16 cellular contexts compared by ENCODE assay signal in genomic region chr16:77531741-77532140, GRCh38.
A peak's percentile ranks its signal among the peaks of the same experiment; 100 is the strongest.
DNase-seq lines count a peak whose midpoint lies in the region; ATAC-seq and TF ChIP-seq lines count a peak whose summit lies in the region.
"Had no signal": no experiment of that assay in that cellular context is flagged by ENCODE, and none has a peak within 500 bp of the region (broad histone marks: within the 10 kb centered on the region; RNA-seq: fewer than 3 reads in every experiment).

No MANE protein-coding gene starts in this region.

- H3K36me3 ChIP-seq in breast epithelium = no peaks in the 10 kb centered on the region
- no peaks in the 10 kb centered on the region; the same call in 1 of the 2 replicates for H3K36me3 ChIP-seq in Panc1 (ENCODE audit: control insufficient read depth, insufficient read depth, low read length)
- H3K36me3 ChIP-seq in esophagus muscularis mucosa = no peaks in the 10 kb centered on the region
- H3K36me3 ChIP-seq: cardiac muscle cell, upper lobe of right lung had no signal

- no peaks in the 10 kb centered on the region for H3K36me3 Mint-ChIP-seq in MCF 10A (ENCODE audit: insufficient read depth, unreplicated experiment)
- no peaks in the 10 kb centered on the region for H3K36me3 Mint-ChIP-seq in activated naive CD8-positive, alpha-beta T cell treated with anti-CD3 and anti-CD28 coated beads for 36 hours

- no peak for ATAC-seq in Panc1
- ATAC-seq in left ventricle myocardium superior = no peak
- ATAC-seq: activated T-helper 17 cell treated with anti-CD3 and anti-CD28 coated beads, Interleukin-2, amount 50 U/mL, for 72 hours; esophagus mucosa; upper lobe of right lung had no signal

- H3K9me3 ChIP-seq in breast epithelium = no peaks in the 10 kb centered on the region
- H3K9me3 ChIP-seq in Panc1 (ENCODE audit: control insufficient read depth, insufficient read depth, low read depth, low read length) = no peaks in the 10 kb centered on the region
- H3K9me3 ChIP-seq in esophagus muscularis mucosa = no peaks in the 10 kb centered on the region
- H3K9me3 ChIP-seq: upper lobe of right lung had no signal

- in situ Hi-C loops in Panc1 (cut with HindIII; ENCODE audit: low pct_unique_long_range_greater_than_20kb, low sequenced_read_pairs) = no loop called here

- BruUV-seq in MCF 10A (replicated peaks; lab: Mats Ljungman, UMichigan) (no TSS peak), Panc1 (replicated peaks; lab: Mats Ljungman, UMichigan) (no TSS peak)

- 38% methylated on average over 1 of the region's 1 CpG for WGBS in esophagus muscularis mucosa

- DNase-seq in MCF 10A (ENCODE audit: unreplicated experiment) (peak; percentile 62), breast epithelium (ENCODE audit: low spot score in 2 of 2) (no peak), Panc1 (ENCODE audit: low read depth, low spot score) (peak; percentile 36), esophagus muscularis mucosa (ENCODE audit: extremely low spot score) (peak; percentile 19), NCI-H1105 treated with DMSO at 0.1 percent for 48 hours (lab: John Stamatoyannopoulos, UW) (no peak), left ventricle myocardium superior (no peak), Kasumi-1 (lab: John Stamatoyannopoulos, UW) (no peak)
- no peak for DNase-seq in activated naive CD8-positive, alpha-beta T cell treated with anti-CD3 and anti-CD28 coated beads for 36 hours
- DNase-seq: activated CD4-positive, alpha-beta T cell treated with anti-CD3 and anti-CD28 coated beads for 48 hours; kidney; upper lobe of right lung had no signal

- no peak for TF ChIP-seq EP300 in esophagus muscularis mucosa (IDR thresholded peaks at IDR 0.05)

- H3K4me1 ChIP-seq in breast epithelium (no peaks in the 10 kb centered on the region), Panc1 (ENCODE audit: control insufficient read depth, insufficient read depth, low read length) (no peaks in the 10 kb centered on the region), esophagus muscularis mucosa (no peaks in the 10 kb centered on the region)
- H3K4me1 ChIP-seq: upper lobe of right lung had no signal

- H3K4me3 ChIP-seq in breast epithelium (no peak overlapping the region), Panc1 (ENCODE audit: low read depth in 2 of 2, low read length in 2 of 2) (no peak overlapping the region), esophagus muscularis mucosa (no peak overlapping the region)
- H3K4me3 ChIP-seq: cardiac muscle cell, upper lobe of right lung had no signal

- peaks cover 56% of the 10 kb centered on the region for H3K27me3 Mint-ChIP-seq in MCF 10A (ENCODE audit: insufficient read depth, unreplicated experiment)
- H3K27me3 Mint-ChIP-seq in activated naive CD8-positive, alpha-beta T cell treated with anti-CD3 and anti-CD28 coated beads for 36 hours = peaks cover 5% of the 10 kb centered on the region

- H3K27ac ChIP-seq in breast epithelium (no peak overlapping the region), Panc1 (ENCODE audit: low read length) (no peak overlapping the region), esophagus muscularis mucosa (replicated peaks in 1 of 4) (no peak overlapping the region)
- H3K27ac ChIP-seq: cardiac muscle cell, HL-60, upper lobe of right lung had no signal

- CTCF ChIA-PET in MCF 10A (lab: Yijun Ruan, JAX) (no interaction called here), Panc1 (lab: Charles Lee) (no interaction called here)

- POLR2A ChIA-PET in MCF 10A (lab: Yijun Ruan, JAX) = no interaction called here
- POLR2A ChIA-PET in Panc1 (lab: Charles Lee) = no interaction called here

- H3K27me3 ChIP-seq in breast epithelium (no peaks in the 10 kb centered on the region), Panc1 (ENCODE audit: control insufficient read depth, insufficient read depth, low read length) (no peaks in the 10 kb centered on the region), esophagus muscularis mucosa (peaks cover 0 to 2% (median 0%) of the 10 kb centered on the region in 4 donors)
- H3K27me3 ChIP-seq: upper lobe of right lung had no signal

- H3K27ac Mint-ChIP-seq in MCF 10A (ENCODE audit: low read depth, unreplicated experiment) = no peak overlapping the region
- no peak overlapping the region for H3K27ac Mint-ChIP-seq in activated naive CD8-positive, alpha-beta T cell treated with anti-CD3 and anti-CD28 coated beads for 36 hours
- H3K27ac Mint-ChIP-seq: activated T-helper 17 cell treated with anti-CD3 and anti-CD28 coated beads, Interleukin-2, amount 50 U/mL, for 72 hours; T-helper 1 cell treated with Interleukin-12 subunit alpha and Interleukin-12 subunit beta and Interleukin-4 antibody, amounts not matched to agents 30 μg/mL and 1 μg/mL, for 36 hours had no signal

- no peaks in the 10 kb centered on the region for H3K9me3 Mint-ChIP-seq in MCF 10A (ENCODE audit: unreplicated experiment)
- H3K9me3 Mint-ChIP-seq in activated naive CD8-positive, alpha-beta T cell treated with anti-CD3 and anti-CD28 coated beads for 36 hours = peaks cover 1% of the 10 kb centered on the region
- H3K9me3 Mint-ChIP-seq: activated T-helper 17 cell treated with anti-CD3 and anti-CD28 coated beads, Interleukin-2, amount 50 U/mL, for 72 hours; T-helper 1 cell treated with Interleukin-12 subunit alpha and Interleukin-12 subunit beta and Interleukin-4 antibody, amounts not matched to agents 30 μg/mL and 1 μg/mL, for 36 hours had no signal

- TF ChIP-seq POLR2A in breast epithelium (IDR thresholded peaks at IDR 0.05) (no peak), esophagus muscularis mucosa (IDR thresholded peaks at IDR 0.05; ENCODE audit: low read depth) (no peak)

- no peak overlapping the region for H3K4me3 Mint-ChIP-seq in MCF 10A (ENCODE audit: unreplicated experiment)
- H3K4me3 Mint-ChIP-seq in activated naive CD8-positive, alpha-beta T cell treated with anti-CD3 and anti-CD28 coated beads for 36 hours = no peak overlapping the region
- H3K4me3 Mint-ChIP-seq: activated T-helper 17 cell treated with anti-CD3 and anti-CD28 coated beads, Interleukin-2, amount 50 U/mL, for 72 hours; T-helper 1 cell treated with Interleukin-12 subunit alpha and Interleukin-12 subunit beta and Interleukin-4 antibody, amounts not matched to agents 30 μg/mL and 1 μg/mL, for 36 hours had no signal

- H3K4me1 Mint-ChIP-seq in MCF 10A (ENCODE audit: insufficient read depth, unreplicated experiment) = no peaks in the 10 kb centered on the region
- H3K4me1 Mint-ChIP-seq in activated naive CD8-positive, alpha-beta T cell treated with anti-CD3 and anti-CD28 coated beads for 36 hours = no peaks in the 10 kb centered on the region
- H3K4me1 Mint-ChIP-seq: activated T-helper 17 cell treated with anti-CD3 and anti-CD28 coated beads, Interleukin-2, amount 50 U/mL, for 72 hours had no signal

- intact Hi-C loops in MCF 10A (cut with micrococcal nuclease) (no loop called here), breast epithelium (cut with DNase I; ENCODE audit: low total_unique reads) (no loop called here), Panc1 (cut with micrococcal nuclease; ENCODE audit: unreplicated experiment) (no loop called here), esophagus muscularis mucosa (cut with DNase I) (no loop called here), left ventricle myocardium superior (cut with micrococcal nuclease) (no loop called here)

- TF ChIP-seq CTCF in MCF 10A (IDR thresholded peaks at IDR 0.05; ENCODE audit: unreplicated experiment) (no peak), breast epithelium (IDR thresholded peaks at IDR 0.05) (no peak), Panc1 (IDR thresholded peaks at IDR 0.05) (no peak), esophagus muscularis mucosa (IDR thresholded peaks at IDR 0.05) (no peak)

Comparison
In these comparisons a context has a peak if more than half of its experiments do, and no peak if none do; other contexts are left out.
1. DNase-seq: peak in MCF 10A (single experiment), Panc1 (single experiment) and esophagus muscularis mucosa (single experiment); none in breast epithelium (0 of 2), NCI-H1105 treated with DMSO at 0.1 percent for 48 hours (single experiment), left ventricle myocardium superior (single experiment), activated naive CD8-positive, alpha-beta T cell treated with anti-CD3 and anti-CD28 coated beads for 36 hours (single experiment) and Kasumi-1 (0 of 2).